Comparison of ENCODE assay signal across 10 cellular contexts in genomic region chr5:60360355-60360754, GRCh38.
"Had no signal": no experiment of that assay in that cellular context is flagged by ENCODE, and none has a peak within 500 bp of the region (broad histone marks: within the 10 kb centered on the region; RNA-seq: fewer than 3 reads in every experiment).

No MANE protein-coding gene starts in this region.

- H3K4me3 ChIP-seq: GM23248, HAP-1 had no signal

- H3K9me3 ChIP-seq: HAP-1 had no signal

- H3K9me3 Mint-ChIP-seq: HFFc6 had no signal

- H3K27ac Mint-ChIP-seq: HFFc6, IgD-negative memory B cell had no signal

- DNase-seq: GM23248, GOT3, H7, HFFc6, KBM-7 had no signal

- ATAC-seq: HCT116, HepG2 had no signal

- H3K27me3 Mint-ChIP-seq: IgD-negative memory B cell had no signal

- H3K4me3 Mint-ChIP-seq: HFFc6, IgD-negative memory B cell had no signal

- H2AFZ ChIP-seq: GM23248 had no signal

- H3K36me3 ChIP-seq: HAP-1 had no signal

- H3K27ac ChIP-seq: GM23248, HL-60 had no signal

- H3K4me1 ChIP-seq: HAP-1 had no signal

- H3K9ac ChIP-seq: GM23248 had no signal
